In the genomic region with DNA sequence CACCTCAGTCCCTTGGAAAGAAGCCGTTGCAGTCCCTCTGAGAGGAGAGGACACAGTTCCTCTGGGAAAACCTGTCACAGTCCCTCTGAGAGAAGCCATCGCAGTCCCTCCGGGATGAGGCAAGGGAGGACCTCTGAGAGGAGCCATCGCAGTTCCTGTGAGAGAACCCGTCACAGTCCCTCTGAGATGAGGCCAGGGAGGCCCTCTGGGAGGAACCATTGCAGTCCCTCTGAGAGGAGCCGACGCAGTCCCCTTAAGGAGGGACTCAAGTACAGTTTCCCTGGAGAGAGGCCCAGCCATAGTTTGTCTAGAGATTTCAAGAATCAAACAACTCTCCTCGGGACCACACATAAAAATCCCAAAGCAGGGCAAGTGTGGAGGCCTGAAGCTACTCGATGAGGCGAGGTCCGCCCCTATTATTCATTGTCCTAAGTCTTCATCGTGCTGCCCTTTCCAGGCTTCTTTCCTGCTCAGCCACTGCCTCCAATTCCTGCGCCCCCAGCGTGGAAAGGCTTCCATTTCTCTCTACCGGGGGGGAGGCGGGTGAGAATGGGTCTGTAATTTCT, we compare ENCODE assay signal across 7 cellular contexts. TPM values are rescaled to one million over a fixed set of nuclear protein-coding genes. Genes with fewer than 3 reads are reported as not detected.
A peak's percentile ranks its signal among the peaks of the same experiment; 100 is the strongest.
DNase-seq lines count a peak whose midpoint lies in the region; ATAC-seq, FAIRE-seq and TF ChIP-seq lines count a peak whose summit lies in the region.

No MANE protein-coding gene starts in this region.

- H3K9ac ChIP-seq in iPS-18a (ENCODE audit: low read length): peak overlapping the region; percentile 78

- H3K4me1 Mint-ChIP-seq in HFFc6 (ENCODE audit: low read depth): peaks cover 42% of the 10 kb centered on the region
- H3K4me1 Mint-ChIP-seq in activated T-cell treated with anti-CD3 and anti-CD28 coated beads, Interleukin-2, amount 50 U/mL, for 72 hours (ENCODE audit: low read depth): peaks cover 43% of the 10 kb centered on the region
- peaks cover 42% of the 10 kb centered on the region for H3K4me1 Mint-ChIP-seq in stimulated activated naive CD8-positive, alpha-beta T cell treated with anti-CD3 and anti-CD28 coated beads, Interleukin-15, Interleukin-2, amounts not matched to agents 100 ng/mL and 50 ng/mL, for 24 hours (ENCODE audit: low read depth)

- peaks cover 8% of the 10 kb centered on the region for H3K27me3 ChIP-seq in iPS-18a (ENCODE audit: control insufficient read depth, insufficient read depth, low read length)

- H3K36me3 ChIP-seq in iPS-18a (ENCODE audit: control insufficient read depth, low read depth, low read length): no peaks in the 10 kb centered on the region

- H3K9me3 Mint-ChIP-seq in HFFc6: peaks cover 31% of the 10 kb centered on the region
- H3K9me3 Mint-ChIP-seq in activated T-cell treated with anti-CD3 and anti-CD28 coated beads, Interleukin-2, amount 50 U/mL, for 72 hours: peaks cover 0 to 4% of the 10 kb centered on the region in 2 donors
- H3K9me3 Mint-ChIP-seq in stimulated activated naive CD8-positive, alpha-beta T cell treated with anti-CD3 and anti-CD28 coated beads, Interleukin-15, Interleukin-2, amounts not matched to agents 100 ng/mL and 50 ng/mL, for 24 hours: peaks cover 12% of the 10 kb centered on the region

- peak overlapping the region; percentile 95 for H3K4me3 Mint-ChIP-seq in HFFc6
- H3K4me3 Mint-ChIP-seq in activated T-cell treated with anti-CD3 and anti-CD28 coated beads, Interleukin-2, amount 50 U/mL, for 72 hours: peak overlapping the region; percentile 92 to 93
- peak overlapping the region; percentile 91 for H3K4me3 Mint-ChIP-seq in stimulated activated naive CD8-positive, alpha-beta T cell treated with anti-CD3 and anti-CD28 coated beads, Interleukin-15, Interleukin-2, amounts not matched to agents 100 ng/mL and 50 ng/mL, for 24 hours

- peaks cover 5% of the 10 kb centered on the region for H3K4me1 ChIP-seq in iPS-18a (ENCODE audit: control insufficient read depth, low read depth, low read length)

- peaks cover 48% of the 10 kb centered on the region for H3K36me3 Mint-ChIP-seq in HFFc6 (ENCODE audit: low read depth)
- H3K36me3 Mint-ChIP-seq in activated T-cell treated with anti-CD3 and anti-CD28 coated beads, Interleukin-2, amount 50 U/mL, for 72 hours (ENCODE audit: insufficient read depth in 2 of 2): peaks cover 11 to 15% of the 10 kb centered on the region in 2 donors
- peaks cover 18% of the 10 kb centered on the region for H3K36me3 Mint-ChIP-seq in stimulated activated naive CD8-positive, alpha-beta T cell treated with anti-CD3 and anti-CD28 coated beads, Interleukin-15, Interleukin-2, amounts not matched to agents 100 ng/mL and 50 ng/mL, for 24 hours (ENCODE audit: low read depth)

- peaks cover 7% of the 10 kb centered on the region for H3K27me3 Mint-ChIP-seq in HFFc6 (ENCODE audit: insufficient read depth)
- H3K27me3 Mint-ChIP-seq in activated T-cell treated with anti-CD3 and anti-CD28 coated beads, Interleukin-2, amount 50 U/mL, for 72 hours (ENCODE audit: low read depth): no peaks in the 10 kb centered on the region
- no peaks in the 10 kb centered on the region for H3K27me3 Mint-ChIP-seq in stimulated activated naive CD8-positive, alpha-beta T cell treated with anti-CD3 and anti-CD28 coated beads, Interleukin-15, Interleukin-2, amounts not matched to agents 100 ng/mL and 50 ng/mL, for 24 hours

- TF ChIP-seq CTCF in HFFc6 (IDR thresholded peaks at IDR 0.05): no peak

- peak overlapping the region; percentile 85 for H3K27ac Mint-ChIP-seq in HFFc6
- no peak overlapping the region for H3K27ac Mint-ChIP-seq in activated T-cell treated with anti-CD3 and anti-CD28 coated beads, Interleukin-2, amount 50 U/mL, for 72 hours
- H3K27ac Mint-ChIP-seq in stimulated activated naive CD8-positive, alpha-beta T cell treated with anti-CD3 and anti-CD28 coated beads, Interleukin-15, Interleukin-2, amounts not matched to agents 100 ng/mL and 50 ng/mL, for 24 hours: peak overlapping the region; percentile 89

- FAIRE-seq in urothelium cell line (lab: Jason Lieb, UNC): no peak

- ATAC-seq in activated T-cell treated with anti-CD3 and anti-CD28 coated beads, Interleukin-2, amount 50 U/mL, for 72 hours (replicated peaks in 1 of 2): no peak
- no peak for ATAC-seq in GM21367 (IDR thresholded peaks at IDR 0.05; ENCODE audit: unreplicated experiment)

- H3K9me3 ChIP-seq in iPS-18a (ENCODE audit: control insufficient read depth, low read depth, low read length): no peaks in the 10 kb centered on the region

- H3K27ac ChIP-seq in iPS-18a (ENCODE audit: low read length): no peak overlapping the region

- H3K4me3 ChIP-seq in iPS-18a (ENCODE audit: low read length): peak overlapping the region; percentile 86

- DNase-seq in HFFc6 (no peak), urothelium cell line (ENCODE audit: low spot score) (no peak), NCI-H2171 treated with DMSO at 0.1 percent for 48 hours (lab: John Stamatoyannopoulos, UW) (no peak)
- DNase-seq in activated T-cell treated with anti-CD3 and anti-CD28 coated beads, Interleukin-2, amount 50 U/mL, for 72 hours: no peak

RNA-seq across cellular contexts. Expression of a gene that starts 0.6 kb away (rescaled TPM):
- total RNA-seq in HFFc6 (2021; fragmentation: NEBNext Ultra II Directional; extraction: Animal tissue kit (Norgen Biotek cat#: 25700)): 10 to 100 TPM; 20.1 to 28.3 (median 26.7) TPM
- total RNA-seq in activated T-cell treated with anti-CD3 and anti-CD28 coated beads, Interleukin-2, amount 50 U/mL, for 72 hours: 10 to 100 TPM; 23.2 to 26.8 TPM

RNA-seq across cellular contexts. Expression of a gene that starts 46.6 kb away (rescaled TPM):
- total RNA-seq in HFFc6 (2021; fragmentation: NEBNext Ultra II Directional; extraction: Animal tissue kit (Norgen Biotek cat#: 25700)): 1 to 10 TPM in 2 of 6 experiments, under 1 TPM in 4; 0.52 to 1.2 (median 0.97) TPM
- under 1 TPM in 1 of 2 donors, not detected in 1; 0.28 TPM for total RNA-seq in activated T-cell treated with anti-CD3 and anti-CD28 coated beads, Interleukin-2, amount 50 U/mL, for 72 hours

RNA-seq across cellular contexts. Expression of a gene that starts 46.6 kb away (rescaled TPM):
- total RNA-seq in HFFc6 (2021; fragmentation: NEBNext Ultra II Directional; extraction: Animal tissue kit (Norgen Biotek cat#: 25700)): 10 to 100 TPM; 33.2 to 44.2 (median 39.8) TPM
- total RNA-seq in activated T-cell treated with anti-CD3 and anti-CD28 coated beads, Interleukin-2, amount 50 U/mL, for 72 hours: 10 to 100 TPM; 43.6 to 45.9 TPM
